1 cellular context compared by ENCODE assay signal in the genomic region with DNA sequence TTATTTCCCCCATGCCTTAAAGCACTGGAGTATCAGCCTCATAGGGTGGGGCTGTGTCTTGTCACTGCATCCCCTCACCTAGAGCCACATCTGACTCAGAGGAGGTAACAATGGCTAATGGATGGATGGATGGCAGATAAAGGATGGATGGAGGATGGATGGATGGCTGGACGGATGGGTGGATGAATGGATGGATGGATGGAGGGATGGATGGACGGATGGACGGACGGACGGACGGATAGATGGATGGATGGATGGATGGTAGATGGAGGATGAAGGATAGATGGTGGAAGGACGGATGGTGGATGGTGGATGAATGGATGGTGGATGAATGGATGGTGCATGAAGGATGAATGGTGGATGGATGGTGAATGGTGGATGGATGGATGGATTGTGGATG.
TF ChIP-seq lines count a peak whose summit lies in the region.

No MANE protein-coding gene starts in this region.

TF ChIP-seq in K562, 482 proteins besides CTCF, POLR2A, EP300 and RAD21 (continued from another document):
- TF ChIP-seq, protein P1, sequence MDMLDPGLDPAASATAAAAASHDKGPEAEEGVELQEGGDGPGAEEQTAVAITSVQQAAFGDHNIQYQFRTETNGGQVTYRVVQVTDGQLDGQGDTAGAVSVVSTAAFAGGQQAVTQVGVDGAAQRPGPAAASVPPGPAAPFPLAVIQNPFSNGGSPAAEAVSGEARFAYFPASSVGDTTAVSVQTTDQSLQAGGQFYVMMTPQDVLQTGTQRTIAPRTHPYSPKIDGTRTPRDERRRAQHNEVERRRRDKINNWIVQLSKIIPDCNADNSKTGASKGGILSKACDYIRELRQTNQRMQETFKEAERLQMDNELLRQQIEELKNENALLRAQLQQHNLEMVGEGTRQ (CRISPR knock-in tag; IDR thresholded peaks at IDR 0.05) = no peak
- TF ChIP-seq RNF2 (IDR thresholded peaks at IDR 0.05) = no peak
- peak; percentile 18 to 19; a peak in 1 of 4 replicates for TF ChIP-seq KDM1A (IDR thresholded peaks at IDR 0.05)
- TF ChIP-seq ZNF589 (CRISPR knock-in tag; IDR thresholded peaks at IDR 0.05; ENCODE audit: low read depth) = no peak
- no peak for TF ChIP-seq HDAC6 (IDR thresholded peaks at IDR 0.05; ENCODE audit: low read depth, low read length)
- TF ChIP-seq NFRKB (IDR thresholded peaks at IDR 0.05; ENCODE audit: low read depth) = no peak
- TF ChIP-seq STAG1 (CRISPR knock-in tag; IDR thresholded peaks at IDR 0.05; ENCODE audit: borderline replicate concordance) = no peak
- TF ChIP-seq MTA1 (IDR thresholded peaks at IDR 0.05; ENCODE audit: borderline replicate concordance) = no peak
- TF ChIP-seq, protein P2, sequence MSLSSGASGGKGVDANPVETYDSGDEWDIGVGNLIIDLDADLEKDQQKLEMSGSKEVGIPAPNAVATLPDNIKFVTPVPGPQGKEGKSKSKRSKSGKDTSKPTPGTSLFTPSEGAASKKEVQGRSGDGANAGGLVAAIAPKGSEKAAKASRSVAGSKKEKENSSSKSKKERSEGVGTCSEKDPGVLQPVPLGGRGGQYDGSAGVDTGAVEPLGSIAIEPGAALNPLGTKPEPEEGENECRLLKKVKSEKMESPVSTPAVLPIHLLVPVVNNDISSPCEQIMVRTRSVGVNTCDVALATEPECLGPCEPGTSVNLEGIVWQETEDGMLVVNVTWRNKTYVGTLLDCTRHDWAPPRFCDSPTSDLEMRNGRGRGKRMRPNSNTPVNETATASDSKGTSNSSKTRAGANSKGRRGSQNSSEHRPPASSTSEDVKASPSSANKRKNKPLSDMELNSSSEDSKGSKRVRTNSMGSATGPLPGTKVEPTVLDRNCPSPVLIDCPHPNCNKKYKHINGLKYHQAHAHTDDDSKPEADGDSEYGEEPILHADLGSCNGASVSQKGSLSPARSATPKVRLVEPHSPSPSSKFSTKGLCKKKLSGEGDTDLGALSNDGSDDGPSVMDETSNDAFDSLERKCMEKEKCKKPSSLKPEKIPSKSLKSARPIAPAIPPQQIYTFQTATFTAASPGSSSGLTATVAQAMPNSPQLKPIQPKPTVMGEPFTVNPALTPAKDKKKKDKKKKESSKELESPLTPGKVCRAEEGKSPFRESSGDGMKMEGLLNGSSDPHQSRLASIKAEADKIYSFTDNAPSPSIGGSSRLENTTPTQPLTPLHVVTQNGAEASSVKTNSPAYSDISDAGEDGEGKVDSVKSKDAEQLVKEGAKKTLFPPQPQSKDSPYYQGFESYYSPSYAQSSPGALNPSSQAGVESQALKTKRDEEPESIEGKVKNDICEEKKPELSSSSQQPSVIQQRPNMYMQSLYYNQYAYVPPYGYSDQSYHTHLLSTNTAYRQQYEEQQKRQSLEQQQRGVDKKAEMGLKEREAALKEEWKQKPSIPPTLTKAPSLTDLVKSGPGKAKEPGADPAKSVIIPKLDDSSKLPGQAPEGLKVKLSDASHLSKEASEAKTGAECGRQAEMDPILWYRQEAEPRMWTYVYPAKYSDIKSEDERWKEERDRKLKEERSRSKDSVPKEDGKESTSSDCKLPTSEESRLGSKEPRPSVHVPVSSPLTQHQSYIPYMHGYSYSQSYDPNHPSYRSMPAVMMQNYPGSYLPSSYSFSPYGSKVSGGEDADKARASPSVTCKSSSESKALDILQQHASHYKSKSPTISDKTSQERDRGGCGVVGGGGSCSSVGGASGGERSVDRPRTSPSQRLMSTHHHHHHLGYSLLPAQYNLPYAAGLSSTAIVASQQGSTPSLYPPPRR (CRISPR knock-in tag; IDR thresholded peaks at IDR 0.05; ENCODE audit: borderline replicate concordance) = no peak
- no peak for TF ChIP-seq KLF10 (CRISPR knock-in tag; IDR thresholded peaks at IDR 0.05)
- TF ChIP-seq ZC3H8 (IDR thresholded peaks at IDR 0.05) = no peak
- TF ChIP-seq, protein P3, sequence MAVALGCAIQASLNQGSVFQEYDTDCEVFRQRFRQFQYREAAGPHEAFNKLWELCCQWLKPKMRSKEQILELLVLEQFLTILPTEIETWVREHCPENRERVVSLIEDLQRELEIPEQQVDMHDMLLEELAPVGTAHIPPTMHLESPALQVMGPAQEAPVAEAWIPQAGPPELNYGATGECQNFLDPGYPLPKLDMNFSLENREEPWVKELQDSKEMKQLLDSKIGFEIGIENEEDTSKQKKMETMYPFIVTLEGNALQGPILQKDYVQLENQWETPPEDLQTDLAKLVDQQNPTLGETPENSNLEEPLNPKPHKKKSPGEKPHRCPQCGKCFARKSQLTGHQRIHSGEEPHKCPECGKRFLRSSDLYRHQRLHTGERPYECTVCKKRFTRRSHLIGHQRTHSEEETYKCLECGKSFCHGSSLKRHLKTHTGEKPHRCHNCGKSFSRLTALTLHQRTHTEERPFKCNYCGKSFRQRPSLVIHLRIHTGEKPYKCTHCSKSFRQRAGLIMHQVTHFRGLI (CRISPR knock-in tag; IDR thresholded peaks at IDR 0.05) = no peak
- no peak for TF ChIP-seq XRCC3 (IDR thresholded peaks at IDR 0.05)
- TF ChIP-seq IRF9 (tag; IDR thresholded peaks at IDR 0.05) = no peak
- TF ChIP-seq ZFP36 (IDR thresholded peaks at IDR 0.05; ENCODE audit: low read depth, low read length, partially characterized antibody) = no peak
- no peak for TF ChIP-seq MCM5 (IDR thresholded peaks at IDR 0.05; ENCODE audit: low read depth)
- TF ChIP-seq, protein P4, sequence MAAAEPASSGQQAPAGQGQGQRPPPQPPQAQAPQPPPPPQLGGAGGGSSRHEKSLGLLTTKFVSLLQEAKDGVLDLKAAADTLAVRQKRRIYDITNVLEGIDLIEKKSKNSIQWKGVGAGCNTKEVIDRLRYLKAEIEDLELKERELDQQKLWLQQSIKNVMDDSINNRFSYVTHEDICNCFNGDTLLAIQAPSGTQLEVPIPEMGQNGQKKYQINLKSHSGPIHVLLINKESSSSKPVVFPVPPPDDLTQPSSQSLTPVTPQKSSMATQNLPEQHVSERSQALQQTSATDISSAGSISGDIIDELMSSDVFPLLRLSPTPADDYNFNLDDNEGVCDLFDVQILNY (CRISPR knock-in tag; IDR thresholded peaks at IDR 0.05) = no peak
- TF ChIP-seq, protein P5, sequence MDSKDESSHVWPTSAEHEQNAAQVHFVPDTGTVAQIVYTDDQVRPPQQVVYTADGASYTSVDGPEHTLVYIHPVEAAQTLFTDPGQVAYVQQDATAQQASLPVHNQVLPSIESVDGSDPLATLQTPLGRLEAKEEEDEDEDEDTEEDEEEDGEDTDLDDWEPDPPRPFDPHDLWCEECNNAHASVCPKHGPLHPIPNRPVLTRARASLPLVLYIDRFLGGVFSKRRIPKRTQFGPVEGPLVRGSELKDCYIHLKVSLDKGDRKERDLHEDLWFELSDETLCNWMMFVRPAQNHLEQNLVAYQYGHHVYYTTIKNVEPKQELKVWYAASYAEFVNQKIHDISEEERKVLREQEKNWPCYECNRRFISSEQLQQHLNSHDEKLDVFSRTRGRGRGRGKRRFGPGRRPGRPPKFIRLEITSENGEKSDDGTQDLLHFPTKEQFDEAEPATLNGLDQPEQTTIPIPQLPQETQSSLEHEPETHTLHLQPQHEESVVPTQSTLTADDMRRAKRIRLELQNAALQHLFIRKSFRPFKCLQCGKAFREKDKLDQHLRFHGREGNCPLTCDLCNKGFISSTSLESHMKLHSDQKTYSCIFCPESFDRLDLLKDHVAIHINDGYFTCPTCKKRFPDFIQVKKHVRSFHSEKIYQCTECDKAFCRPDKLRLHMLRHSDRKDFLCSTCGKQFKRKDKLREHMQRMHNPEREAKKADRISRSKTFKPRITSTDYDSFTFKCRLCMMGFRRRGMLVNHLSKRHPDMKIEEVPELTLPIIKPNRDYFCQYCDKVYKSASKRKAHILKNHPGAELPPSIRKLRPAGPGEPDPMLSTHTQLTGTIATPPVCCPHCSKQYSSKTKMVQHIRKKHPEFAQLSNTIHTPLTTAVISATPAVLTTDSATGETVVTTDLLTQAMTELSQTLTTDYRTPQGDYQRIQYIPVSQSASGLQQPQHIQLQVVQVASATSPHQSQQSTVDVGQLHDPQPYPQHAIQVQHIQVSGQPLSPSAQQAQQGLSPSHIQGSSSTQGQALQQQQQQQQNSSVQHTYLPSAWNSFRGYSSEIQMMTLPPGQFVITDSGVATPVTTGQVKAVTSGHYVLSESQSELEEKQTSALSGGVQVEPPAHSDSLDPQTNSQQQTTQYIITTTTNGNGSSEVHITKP (IDR thresholded peaks at IDR 0.05; ENCODE audit: partially characterized antibody) = no peak
- TF ChIP-seq BCL6 (CRISPR knock-in tag; IDR thresholded peaks at IDR 0.05) = no peak
- no peak for TF ChIP-seq ZNF239 (CRISPR knock-in tag; IDR thresholded peaks at IDR 0.05)
- peak in 1 of 2 experiments; percentile 34; a peak in 1 of 4 replicates for TF ChIP-seq HDAC1 (IDR thresholded peaks at IDR 0.05)
- no peak for TF ChIP-seq HNRNPK (IDR thresholded peaks at IDR 0.05; ENCODE audit: low read depth, low read length, poor library complexity, severe bottlenecking)
